ENCODE assay signal across 1 cellular context in the genomic region with DNA sequence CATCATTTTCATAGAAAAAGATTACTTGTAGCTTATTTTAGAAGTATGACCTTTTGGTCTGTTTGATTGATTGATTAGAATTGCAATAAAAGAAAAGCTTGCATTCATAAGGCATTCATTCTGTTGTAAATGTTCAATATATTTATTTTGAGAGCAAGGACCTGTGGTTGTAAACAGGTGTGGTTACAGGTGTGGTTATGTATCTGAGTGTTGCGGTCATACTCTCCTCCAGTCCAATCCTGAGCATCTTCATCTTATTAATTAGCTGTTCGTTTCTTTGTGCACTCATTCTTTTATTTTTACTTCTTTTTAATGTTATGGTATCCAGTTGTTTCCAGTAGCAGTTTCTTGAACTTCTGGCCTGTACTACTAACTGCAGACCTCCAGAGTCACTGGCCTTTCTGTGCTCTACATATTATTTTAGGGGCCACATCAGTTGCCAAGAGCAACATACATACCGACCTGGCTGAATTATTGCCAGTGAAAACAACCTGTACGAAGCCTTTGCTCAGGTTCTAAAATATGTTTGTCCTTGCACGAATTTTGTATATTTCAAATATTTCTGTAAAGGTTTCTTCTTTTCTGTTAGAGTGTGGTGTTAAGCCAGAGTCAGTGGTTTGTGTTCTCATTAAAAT.
TF ChIP-seq lines count a peak whose summit lies in the region.

No MANE protein-coding gene starts in this region.

TF ChIP-seq in IMR-90, 13 proteins besides CTCF, POLR2A, EP300 and RAD21:
- TF ChIP-seq CEBPB (IDR thresholded peaks at IDR 0.05; ENCODE audit: low read depth, low read length), result no peak
- no peak for TF ChIP-seq FOS (IDR thresholded peaks at IDR 0.05; ENCODE audit: low read depth, low read length)
